33 cellular contexts compared by ENCODE assay signal in genomic region chr10:61183971-61184370, GRCh38.
"Had no signal": no experiment of that assay in that cellular context is flagged by ENCODE, and none has a peak within 500 bp of the region (broad histone marks: within the 10 kb centered on the region; RNA-seq: fewer than 3 reads in every experiment).

No MANE protein-coding gene starts in this region.

- H3K4me3 ChIP-seq: adrenal gland, body of pancreas, breast epithelium had no signal

- ATAC-seq: activated CD4-positive, alpha-beta T cell treated with anti-CD3 and anti-CD28 coated beads for 36 hours; activated CD4-positive, CD25-positive, alpha-beta regulatory T cell treated with anti-CD3 and anti-CD28 coated beads, Interleukin-2, amount 50 U/mL, for 24 hours; activated CD8-positive, alpha-beta memory T cell treated with anti-CD3 and anti-CD28 coated beads, Interleukin-2, amount 10 ng/mL, durations not matched to agents 7 days and 5 days; activated CD8-positive, alpha-beta T cell treated with anti-CD3 and anti-CD28 coated beads, Interleukin-2, amount 10 ng/mL, durations not matched to agents 7 days and 5 days; activated naive CD4-positive, alpha-beta T cell treated with anti-CD3 and anti-CD28 coated beads, Interleukin-2, amount 50 U/mL, for 72 hours; body of pancreas; WTC11 had no signal

- DNase-seq: activated CD4-positive, alpha-beta memory T cell treated with anti-CD3 and anti-CD28 coated beads, Interleukin-2, amount 10 ng/mL, durations not matched to agents 7 days and 5 days; activated CD4-positive, alpha-beta T cell treated with anti-CD3 and anti-CD28 coated beads for 1 hour; activated CD4-positive, alpha-beta T cell treated with anti-CD3 and anti-CD28 coated beads for 36 hours; activated CD4-positive, alpha-beta T cell treated with anti-CD3 and anti-CD28 coated beads for 48 hours; activated CD4-positive, alpha-beta T cell treated with anti-CD3 and anti-CD28 coated beads, Interleukin-2, amount 10 ng/mL, durations not matched to agents 7 days and 5 days; activated CD4-positive, alpha-beta T cell treated with anti-CD3 and anti-CD28 coated beads, Interleukin-2, amount 50 U/mL, for 48 hours; activated CD4-positive, CD25-positive, alpha-beta regulatory T cell; activated CD8-positive, alpha-beta memory T cell treated with anti-CD3 and anti-CD28 coated beads for 24 hours; activated CD8-positive, alpha-beta memory T cell treated with anti-CD3 and anti-CD28 coated beads, Interleukin-2, amount 10 ng/mL, durations not matched to agents 7 days and 5 days; activated CD8-positive, alpha-beta memory T cell treated with anti-CD3 and anti-CD28 coated beads, Interleukin-2, amount 50 U/mL, for 48 hours; activated CD8-positive, alpha-beta T cell treated with anti-CD3 and anti-CD28 coated beads, Interleukin-2, amount 10 ng/mL, durations not matched to agents 7 days and 5 days; activated effector memory CD4-positive, alpha-beta T cell treated with Interleukin-2 at 50 U/mL for 16 hours; activated gamma-delta T cell; activated naive CD4-positive, alpha-beta T cell; activated naive CD4-positive, alpha-beta T cell treated with anti-CD3 and anti-CD28 coated beads for 36 hours; activated naive CD4-positive, alpha-beta T cell treated with anti-CD3 and anti-CD28 coated beads, Interleukin-2, amount 50 U/mL, for 16 hours; activated naive CD8-positive, alpha-beta T cell treated with anti-CD3 and anti-CD28 coated beads for 36 hours; activated T-cell treated with anti-CD3 and anti-CD28 coated beads, Interleukin-2, amount 50 U/mL, for 24 hours; activated T-cell treated with anti-CD3 and anti-CD28 coated beads, Interleukin-2, amount 50 U/mL, for 48 hours; adrenal gland; amniotic stem cell; aorta; brain microvascular endothelial cell; central memory CD4-positive, alpha-beta T cell; T-helper 1 cell; T-helper 2 cell; T-helper 9 cell had no signal

- H3K27me3 ChIP-seq: adrenal gland, body of pancreas, brain microvascular endothelial cell, breast epithelium had no signal

- H3K36me3 ChIP-seq: adrenal gland, brain microvascular endothelial cell, breast epithelium had no signal

- H3K4me1 ChIP-seq: adrenal gland, breast epithelium had no signal

- H3K27ac ChIP-seq: adrenal gland, body of pancreas, brain microvascular endothelial cell, breast epithelium, VCaP had no signal

- H3K9me3 ChIP-seq: adrenal gland, body of pancreas, breast epithelium had no signal
